Comparison of ENCODE assay signal across 9 cellular contexts in the genomic region with DNA sequence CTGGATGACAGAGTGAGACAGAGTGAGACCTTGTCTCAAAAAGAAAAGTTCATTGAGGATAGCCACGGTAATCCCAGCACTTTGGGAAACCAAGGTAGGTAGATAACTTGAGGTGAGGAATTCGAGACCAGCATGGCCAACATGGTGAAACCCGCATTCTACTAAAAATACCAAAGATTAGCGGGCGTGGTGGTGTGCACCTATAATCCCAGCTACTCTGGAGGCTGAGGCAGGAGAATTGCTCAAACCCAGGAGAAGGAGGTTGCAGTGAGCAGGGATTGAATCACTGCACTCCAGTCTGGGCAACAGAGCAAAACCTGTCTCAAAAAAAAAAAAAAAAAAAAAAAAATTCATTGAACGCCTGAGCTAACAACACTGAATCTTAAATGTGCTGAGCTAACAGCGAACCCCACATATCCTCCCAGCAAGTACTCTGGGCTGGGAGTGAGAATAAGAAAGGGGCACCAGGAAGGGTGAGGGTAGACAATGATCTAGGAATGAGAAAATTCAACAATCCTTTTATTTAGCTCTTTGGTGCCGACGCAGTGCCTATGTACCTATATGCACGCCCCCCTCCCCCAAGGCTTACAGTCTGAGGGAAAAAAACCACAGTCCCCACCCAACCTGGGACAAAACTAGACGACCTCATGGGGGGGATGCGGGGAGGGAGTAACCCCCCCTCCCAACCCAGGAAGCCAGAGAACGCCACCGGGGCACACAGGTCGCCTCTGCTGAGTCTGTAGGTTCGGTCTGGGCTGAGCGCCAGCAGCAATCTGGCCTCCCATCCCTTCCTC. TPM values are rescaled to one million over a fixed set of nuclear protein-coding genes. Genes with fewer than 3 reads are reported as not detected.
DNase-seq lines count a peak whose midpoint lies in the region; ATAC-seq, FAIRE-seq and TF ChIP-seq lines count a peak whose summit lies in the region.
"Had no signal": no experiment of that assay in that cellular context is flagged by ENCODE, and none has a peak within 500 bp of the region (broad histone marks: within the 10 kb centered on the region; RNA-seq: fewer than 3 reads in every experiment).

No MANE protein-coding gene starts in this region.

- DNase-seq in A549 (ENCODE audit: low read depth in 1 of 2, low spot score in 1 of 2) (no peak), HCT116 (ENCODE audit: low read depth, low spot score) (no peak), astrocyte of the cerebellum (ENCODE audit: low read depth) (no peak), iPS-NIHi11 (ENCODE audit: low spot score) (no peak), UCSD-AML1 (lab: John Stamatoyannopoulos, UW; ENCODE audit: unreplicated experiment) (no peak), COLO829 (ENCODE audit: low spot score) (no peak), NAMALWA (ENCODE audit: low spot score) (no peak)

- H3K9ac ChIP-seq in HCT116 (ENCODE audit: low read length), result peak overlapping the region; percentile 84
- no peak overlapping the region for H3K9ac ChIP-seq in mucosa of stomach (ENCODE audit: low read length)

- intact Hi-C loops in HCT116 (cut with micrococcal nuclease), result loop anchor here (1.0 kb wide), 2 partner anchors 27 to 141 kb away; no protein-coding TSS in a partner anchor

- H3K36me3 ChIP-seq in HCT116 (ENCODE audit: control insufficient read depth in 1 of 2, insufficient read depth in 2 of 2, low read length in 2 of 2) (no peaks in the 10 kb centered on the region), mucosa of stomach (ENCODE audit: control insufficient read depth, insufficient read depth, low read length) (no peaks in the 10 kb centered on the region)

- H4K20me1 ChIP-seq in HCT116 (ENCODE audit: insufficient read depth), result no peaks in the 10 kb centered on the region

- H3K4me3 ChIP-seq in A549 (peak overlapping the region; percentile 80), HCT116 (replicated peaks in 1 of 2; ENCODE audit: low read depth in 1 of 2, low read length in 2 of 2) (peak overlapping the region; percentile 78 to 86), astrocyte of the cerebellum (ENCODE audit: low read depth, low read length) (peak overlapping the region; percentile 54), mucosa of stomach (ENCODE audit: low read length) (peak overlapping the region; percentile 51)

- no peak for TF ChIP-seq CTCF in A549 (IDR thresholded peaks at IDR 0.05)
- TF ChIP-seq CTCF in HCT116 (IDR thresholded peaks at IDR 0.05 in 2 of 3, conservative IDR thresholded peaks at IDR 0.05 in 1 of 3; ENCODE audit: borderline replicate concordance in 1 of 3, insufficient read depth in 1 of 3, low read depth in 2 of 3, low read length in 2 of 3), result no peak
- no peak for TF ChIP-seq CTCF in astrocyte of the cerebellum (IDR thresholded peaks at IDR 0.05; ENCODE audit: low read depth, low read length, missing control alignments)

- TF ChIP-seq RAD21 in A549 (conservative IDR thresholded peaks at IDR 0.05 in 1 of 2, IDR thresholded peaks at IDR 0.05 in 1 of 2), result no peak
- TF ChIP-seq RAD21 in HCT116 (IDR thresholded peaks at IDR 0.05; ENCODE audit: low read depth), result no peak

- peaks cover 8% of the 10 kb centered on the region for H3K4me1 ChIP-seq in A549
- peaks cover 6 to 17% of the 10 kb centered on the region in 2 experiments; a peak in 3 of 4 replicates for H3K4me1 ChIP-seq in HCT116 (ENCODE audit: control insufficient read depth in 1 of 2, insufficient read depth in 2 of 2, low read length in 2 of 2)
- H3K4me1 ChIP-seq in mucosa of stomach (ENCODE audit: control insufficient read depth, insufficient read depth, low read length), result peaks cover 7% of the 10 kb centered on the region

- no TSS peak for BruUV-seq in HCT116 (replicated peaks; lab: Mats Ljungman, UMichigan)

- POLR2A ChIA-PET in A549 (lab: Yijun Ruan, JAX) (interaction anchor here (0.6 to 2.1 kb wide), 10 partner anchors 11 to 555 kb away, joined by 3 to 9 read pairs (median 4); partner anchors contain the start of gene DDX59), HCT116 (lab: Charles Lee) (interaction anchor here (0.8 to 1.7 kb wide), 5 partner anchors 9 to 444 kb away, joined by 3 to 7 read pairs (median 4); partner anchors contain the start of gene DDX59)

- 62% methylated on average over 10 of the region's 17 CpGs for WGBS in A549 (ENCODE audit: missing lambda C conversion rate)

- in situ Hi-C loops in astrocyte of the cerebellum (cut with HindIII; ENCODE audit: low sequenced_read_pairs), result no loop called here

- H3K27me3 ChIP-seq in HCT116 (ENCODE audit: insufficient read depth, low read length), result no peaks in the 10 kb centered on the region
- peaks cover 23% of the 10 kb centered on the region for H3K27me3 ChIP-seq in mucosa of stomach (ENCODE audit: control insufficient read depth, insufficient read depth, low read length)

- H3K9me3 ChIP-seq in A549 (no peaks in the 10 kb centered on the region), HCT116 (ENCODE audit: control insufficient read depth in 1 of 2, insufficient read depth in 1 of 2, low read depth in 1 of 2, low read length in 2 of 2) (no peaks in the 10 kb centered on the region), mucosa of stomach (ENCODE audit: control insufficient read depth, low read length) (no peaks in the 10 kb centered on the region)

- H3K4me2 ChIP-seq in A549, result peak overlapping the region; percentile 87
- H3K4me2 ChIP-seq in HCT116 (ENCODE audit: low read length), result peak overlapping the region; percentile 83

- no peak for TF ChIP-seq POLR2A in A549 (IDR thresholded peaks at IDR 0.05; ENCODE audit: low read length)
- no peak for TF ChIP-seq POLR2A in HCT116 (IDR thresholded peaks at IDR 0.05; ENCODE audit: borderline replicate concordance, extremely low read depth, insufficient read depth, insufficient read length)

- H3K27ac ChIP-seq in A549 (peak overlapping the region; percentile 87 to 89), HCT116 (ENCODE audit: low read depth, low read length) (peak overlapping the region; percentile 59; the same call in 1 of the 2 replicates)

- peak overlapping the region; percentile 83 for H2AFZ ChIP-seq in HCT116 (ENCODE audit: low read depth, low read length, poor library complexity, severe bottlenecking)

- no peak for TF ChIP-seq EP300 in A549 (IDR thresholded peaks at IDR 0.05)

- ATAC-seq in A549 (peak; percentile 36 to 50; a peak in 5 of 6 replicates), HCT116 (peak; percentile 37; the same call in 1 of the 2 replicates)

- RAD21 ChIA-PET in HCT116 (lab: Charles Lee; ENCODE audit: low non-redundant PET in 1 of 2, low total read pairs in 2 of 2, uncharacterized antibody in 2 of 2, unreplicated experiment in 2 of 2), result interaction anchor here (0.7 to 2.3 kb wide), 5 partner anchors 28 to 142 kb away, joined by 3 to 14 read pairs (median 12); no protein-coding TSS in a partner anchor

- H3K79me2 ChIP-seq in HCT116 (ENCODE audit: insufficient read depth, low read length), result no peaks in the 10 kb centered on the region

- no peaks in the 10 kb centered on the region for H3K9me2 ChIP-seq in HCT116 (ENCODE audit: insufficient read depth)

- CTCF ChIA-PET in A549 (lab: Yijun Ruan, JAX), result interaction anchor here (0.6 to 7.4 kb wide), 28 partner anchors 8 to 557 kb away, joined by 3 to 84 read pairs (median 4); partner anchors contain the start of gene ASCL5
- CTCF ChIA-PET in HCT116 (lab: Charles Lee), result interaction anchor here (0.7 to 4.0 kb wide), 11 partner anchors 14 to 749 kb away, joined by 3 to 55 read pairs (median 4); partner anchors contain the start of gene ASCL5

- no peak for FAIRE-seq in A549 (lab: Jason Lieb, UNC)

TF ChIP-seq in HCT116, 20 proteins besides CTCF, POLR2A, EP300 and RAD21:
- no peak for TF ChIP-seq MAX (IDR thresholded peaks at IDR 0.05)
- TF ChIP-seq FOSL1 (IDR thresholded peaks at IDR 0.05; ENCODE audit: low read depth), result no peak
- TF ChIP-seq YY1 (IDR thresholded peaks at IDR 0.05; ENCODE audit: extremely low read depth, insufficient replicate concordance, low read depth, low read length), result no peak
- no peak for TF ChIP-seq POLR2AphosphoS5 (IDR thresholded peaks at IDR 0.05; ENCODE audit: low read depth, low read length)
- no peak for TF ChIP-seq ATF3 (IDR thresholded peaks at IDR 0.05)
- no peak for TF ChIP-seq SP1 (IDR thresholded peaks at IDR 0.05; ENCODE audit: low read depth)
- no peak for TF ChIP-seq CEBPB (IDR thresholded peaks at IDR 0.05; ENCODE audit: low read depth)
- TF ChIP-seq CBX3 (IDR thresholded peaks at IDR 0.05; ENCODE audit: low read depth), result no peak
- no peak for TF ChIP-seq SRF (IDR thresholded peaks at IDR 0.05; ENCODE audit: low read depth)
- TF ChIP-seq EZH2 (IDR thresholded peaks at IDR 0.05), result no peak
- no peak for TF ChIP-seq JUND (IDR thresholded peaks at IDR 0.05)
- TF ChIP-seq ELF1 (IDR thresholded peaks at IDR 0.05; ENCODE audit: borderline replicate concordance, low read depth), result no peak

RNA-seq across cellular contexts. Expression of gene CACNA1S, which starts 1.4 kb away (rescaled TPM):
- polyA plus RNA-seq in A549 (2011; rRNA removed) (0.01 and 0.03 TPM in 2 replicates), A549 (2017; fragmentation: RNase III; extraction: RNeasy Plus Mini Kit Qiagen cat#74134 plus additional on column Dnase treatment) (not detected in 3 replicates)
- polyA plus RNA-seq in A549 (2012; cell fraction: cytosol; rRNA removed), result under 0.01 and 0.01 TPM in 2 replicates
- polyA plus RNA-seq in A549 (2012; cell fraction: nucleus; rRNA removed), result 0.01 TPM in 1 of 2 replicates, not detected in the other
- polyA minus RNA-seq in A549 (2011; rRNA and poly(A)+ RNA removed), result 0.05 and 0.08 TPM in 2 replicates
- not detected for total RNA-seq in HCT116 (2021; ENCODE audit: unreplicated experiment)
- 0.03 and 0.04 TPM in 2 replicates for polyA plus RNA-seq in HCT116 (2012)
- total RNA-seq: kidney epithelial cell had no signal

RNA-seq across cellular contexts. Expression of gene ASCL5, which starts 13.3 kb away (rescaled TPM):
- polyA plus RNA-seq in A549 (2011; rRNA removed) (0.07 TPM in 1 of 2 replicates, not detected in the other), A549 (2017; fragmentation: RNase III; extraction: RNeasy Plus Mini Kit Qiagen cat#74134 plus additional on column Dnase treatment) (0.07 to 0.17 TPM (median 0.09 TPM) in 3 replicates)
- 0.05 and 0.13 TPM in 2 replicates for polyA plus RNA-seq in A549 (2012; cell fraction: cytosol; rRNA removed)
- polyA plus RNA-seq in A549 (2012; cell fraction: nucleus; rRNA removed), result 0.15 and 0.20 TPM in 2 replicates
- not detected in 2 replicates for polyA minus RNA-seq in A549 (2011; rRNA and poly(A)+ RNA removed)
- 0.15 TPM for total RNA-seq in HCT116 (2021; ENCODE audit: unreplicated experiment)
- 0.32 and 0.59 TPM in 2 replicates for polyA plus RNA-seq in HCT116 (2012)
- total RNA-seq: kidney epithelial cell had no signal

RNA-seq across cellular contexts. Expression of gene TMEM9, which starts 40.6 kb away (rescaled TPM):
- polyA plus RNA-seq in A549 (2011; rRNA removed) (97.0 and 119 TPM in 2 replicates), A549 (2017; fragmentation: RNase III; extraction: RNeasy Plus Mini Kit Qiagen cat#74134 plus additional on column Dnase treatment) (75.7 to 86.8 TPM (median 83.3 TPM) in 3 replicates)
- 110 and 139 TPM in 2 replicates for polyA plus RNA-seq in A549 (2012; cell fraction: cytosol; rRNA removed)
- polyA plus RNA-seq in A549 (2012; cell fraction: nucleus; rRNA removed), result 114 and 137 TPM in 2 replicates
- polyA minus RNA-seq in A549 (2011; rRNA and poly(A)+ RNA removed), result 68.8 and 75.9 TPM in 2 replicates
- total RNA-seq in HCT116 (2021; ENCODE audit: unreplicated experiment), result 66.3 TPM
- polyA plus RNA-seq in HCT116 (2012), result 84.1 and 95.3 TPM in 2 replicates
